Comparison of ENCODE assay signal across 1 cellular context in genomic region chr20:33539129-33539528, GRCh38.
TF ChIP-seq lines count a peak whose summit lies in the region.

No MANE protein-coding gene starts in this region.

TF ChIP-seq in liver, 16 proteins besides CTCF, POLR2A, EP300 and RAD21 (continued from another document):
- TF ChIP-seq ZBTB33 (IDR thresholded peaks at IDR 0.05) (peak; percentile 20), ATF3 (IDR thresholded peaks at IDR 0.05) (no peak), EGR1 (IDR thresholded peaks at IDR 0.05; ENCODE audit: low read depth in 2 of 2) (no peak), JUND (IDR thresholded peaks at IDR 0.05) (peak in 1 of 2 donors; percentile 8), FOXA1 (IDR thresholded peaks at IDR 0.05) (no peak), MAX (IDR thresholded peaks at IDR 0.05) (peak; percentile 56), RXRA (IDR thresholded peaks at IDR 0.05) (peak in 1 of 2 donors; percentile 47), YY1 (IDR thresholded peaks at IDR 0.05) (peak; percentile 15), SP1 (IDR thresholded peaks at IDR 0.05) (no peak)
